Comparison of ENCODE assay signal across 1 cellular context in the genomic region with DNA sequence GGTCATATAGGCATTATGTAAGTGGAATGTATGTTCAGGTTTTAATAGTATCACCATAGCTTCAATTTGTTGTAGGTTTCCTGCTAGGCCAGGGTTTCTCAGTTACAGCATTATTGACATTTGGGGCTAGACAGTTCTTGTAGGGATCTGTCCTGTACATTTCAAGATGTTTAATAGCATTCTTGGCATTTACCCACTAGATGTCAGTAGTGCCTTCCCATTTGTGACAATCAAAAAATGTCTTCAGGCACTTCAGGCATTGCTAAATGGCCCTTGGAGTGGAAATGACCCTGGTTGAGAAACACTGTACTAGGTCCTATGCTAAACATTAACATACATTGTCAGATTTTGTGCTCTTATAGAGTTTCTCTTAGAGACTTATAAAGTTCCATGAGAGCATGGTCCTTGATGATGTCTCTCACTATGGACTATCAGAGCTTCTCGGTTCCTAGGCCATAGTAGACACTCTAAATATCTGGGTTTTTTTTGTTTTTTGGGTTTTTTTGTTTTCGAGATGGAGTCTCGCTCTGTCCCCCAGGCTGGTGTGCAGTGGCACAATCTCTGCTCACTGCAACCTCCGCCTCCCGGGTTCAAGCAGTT.
A peak's percentile ranks its signal among the peaks of the same experiment; 100 is the strongest.
TF ChIP-seq lines count a peak whose summit lies in the region.

No MANE protein-coding gene starts in this region.

TF ChIP-seq in HEK293, 187 proteins besides CTCF, POLR2A, EP300 and RAD21 (continued from another document):
- TF ChIP-seq, protein P1, sequence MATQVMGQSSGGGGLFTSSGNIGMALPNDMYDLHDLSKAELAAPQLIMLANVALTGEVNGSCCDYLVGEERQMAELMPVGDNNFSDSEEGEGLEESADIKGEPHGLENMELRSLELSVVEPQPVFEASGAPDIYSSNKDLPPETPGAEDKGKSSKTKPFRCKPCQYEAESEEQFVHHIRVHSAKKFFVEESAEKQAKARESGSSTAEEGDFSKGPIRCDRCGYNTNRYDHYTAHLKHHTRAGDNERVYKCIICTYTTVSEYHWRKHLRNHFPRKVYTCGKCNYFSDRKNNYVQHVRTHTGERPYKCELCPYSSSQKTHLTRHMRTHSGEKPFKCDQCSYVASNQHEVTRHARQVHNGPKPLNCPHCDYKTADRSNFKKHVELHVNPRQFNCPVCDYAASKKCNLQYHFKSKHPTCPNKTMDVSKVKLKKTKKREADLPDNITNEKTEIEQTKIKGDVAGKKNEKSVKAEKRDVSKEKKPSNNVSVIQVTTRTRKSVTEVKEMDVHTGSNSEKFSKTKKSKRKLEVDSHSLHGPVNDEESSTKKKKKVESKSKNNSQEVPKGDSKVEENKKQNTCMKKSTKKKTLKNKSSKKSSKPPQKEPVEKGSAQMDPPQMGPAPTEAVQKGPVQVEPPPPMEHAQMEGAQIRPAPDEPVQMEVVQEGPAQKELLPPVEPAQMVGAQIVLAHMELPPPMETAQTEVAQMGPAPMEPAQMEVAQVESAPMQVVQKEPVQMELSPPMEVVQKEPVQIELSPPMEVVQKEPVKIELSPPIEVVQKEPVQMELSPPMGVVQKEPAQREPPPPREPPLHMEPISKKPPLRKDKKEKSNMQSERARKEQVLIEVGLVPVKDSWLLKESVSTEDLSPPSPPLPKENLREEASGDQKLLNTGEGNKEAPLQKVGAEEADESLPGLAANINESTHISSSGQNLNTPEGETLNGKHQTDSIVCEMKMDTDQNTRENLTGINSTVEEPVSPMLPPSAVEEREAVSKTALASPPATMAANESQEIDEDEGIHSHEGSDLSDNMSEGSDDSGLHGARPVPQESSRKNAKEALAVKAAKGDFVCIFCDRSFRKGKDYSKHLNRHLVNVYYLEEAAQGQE (tag by site-specific recombination; IDR thresholded peaks at IDR 0.05), result no peak
- peak; percentile 60 for TF ChIP-seq ZNF335 (tag by site-specific recombination; conservative IDR thresholded peaks at IDR 0.05)
TF ChIP-seq in HEK293: peak in this region for 8.
